ENCODE assay signal across 1 cellular context in genomic region chr10:96803265-96803664, GRCh38.
TF ChIP-seq lines count a peak whose summit lies in the region.

No MANE protein-coding gene starts in this region.

TF ChIP-seq in HepG2, 621 proteins besides CTCF, POLR2A, EP300 and RAD21 (continued from another document):
- TF ChIP-seq CSRNP2 (CRISPR knock-in tag; conservative IDR thresholded peaks at IDR 0.05; ENCODE audit: low read depth) (no peak), RFXANK (CRISPR knock-in tag; IDR thresholded peaks at IDR 0.05) (no peak), SETDB1 (CRISPR knock-in tag; IDR thresholded peaks at IDR 0.05; ENCODE audit: borderline replicate concordance) (no peak), HNF4G (IDR thresholded peaks at IDR 0.05; ENCODE audit: borderline replicate concordance, low read depth, low read length) (no peak), HNF4G (CRISPR knock-in tag; IDR thresholded peaks at IDR 0.05; ENCODE audit: borderline replicate concordance, low read depth) (no peak)
